26 cellular contexts compared by ENCODE assay signal in genomic region chr12:112858776-112859175, GRCh38.
A peak's percentile ranks its signal among the peaks of the same experiment; 100 is the strongest.
DNase-seq lines count a peak whose midpoint lies in the region; ATAC-seq and TF ChIP-seq lines count a peak whose summit lies in the region.
"Had no signal": no experiment of that assay in that cellular context is flagged by ENCODE, and none has a peak within 500 bp of the region (broad histone marks: within the 10 kb centered on the region; RNA-seq: fewer than 3 reads in every experiment).

No MANE protein-coding gene starts in this region.

- in situ Hi-C loops in GM13977 (cut with MboI; ENCODE audit: low pct_unique_long_range_greater_than_20kb, low sequenced_read_pairs, unreplicated experiment): no loop called here

- no peak for ATAC-seq in GM21381 (IDR thresholded peaks at IDR 0.05; ENCODE audit: unreplicated experiment)
- ATAC-seq: A549; gastroesophageal sphincter; left cardiac atrium; stimulated activated memory B cell treated with anti-CD40 and anti-IgM and Interleukin-4, amounts not matched to agents 10 μg/mL and 1 μg/mL and 100 μg/mL, for 72 hours; upper lobe of right lung had no signal

- no peak overlapping the region for H3K27ac ChIP-seq in coronary artery
- H3K27ac ChIP-seq: A549, gastroesophageal sphincter, ovary, PC-9, upper lobe of right lung had no signal

- no peak overlapping the region for H3K4me3 ChIP-seq in coronary artery
- H3K4me3 ChIP-seq: A549, gastroesophageal sphincter, ovary, PC-9, upper lobe of right lung had no signal

- DNase-seq in COR-L47 (lab: John Stamatoyannopoulos, UW): peak; percentile 23
- DNase-seq in NCI-H1105 treated with DMSO at 0.1 percent for 48 hours (lab: John Stamatoyannopoulos, UW): peak; percentile 82
- peak; percentile 12 for DNase-seq in NCI-H345 treated with DMSO at 0.1 percent for 48 hours (lab: John Stamatoyannopoulos, UW; ENCODE audit: unreplicated experiment)
- DNase-seq in coronary artery (ENCODE audit: low spot score): peak; percentile 40
- DNase-seq in GM13977 (ENCODE audit: low spot score): no peak
- no peak for DNase-seq in central memory CD4-positive, alpha-beta T cell
- no peak for DNase-seq in putamen (ENCODE audit: low spot score)
- DNase-seq: activated B cell treated with CpG ODN at 0.5 μM for 24 hours; activated CD4-positive, alpha-beta T cell treated with anti-CD3 and anti-CD28 coated beads, Interleukin-2, amount 10 ng/mL, durations not matched to agents 7 days and 5 days; amniotic stem cell; CD4-positive, alpha-beta T cell; EL; H9; left cardiac atrium; NCI-H1930; NCI-H446; NK-92 treated with Interleukin-12 subunit alpha and Interleukin-12 subunit beta, amount 100 ng/mL, for 24 hours; ovary; PC-9; SK-N-SH; substantia nigra; upper lobe of right lung had no signal

- no peak for TF ChIP-seq CTCF in coronary artery (IDR thresholded peaks at IDR 0.05)
- TF ChIP-seq CTCF in GM13977 (IDR thresholded peaks at IDR 0.05; ENCODE audit: extremely low read depth, insufficient read depth, missing control alignments): no peak

Comparison
In these comparisons a context has a peak if more than half of its experiments do, and no peak if none do; other contexts are left out.
1. DNase-seq: peak in COR-L47 (single experiment), NCI-H1105 treated with DMSO at 0.1 percent for 48 hours (single experiment), NCI-H345 treated with DMSO at 0.1 percent for 48 hours (single experiment) and coronary artery (single experiment); none in GM13977 (single experiment), central memory CD4-positive, alpha-beta T cell (single experiment) and putamen (single experiment).